In the genomic region with DNA sequence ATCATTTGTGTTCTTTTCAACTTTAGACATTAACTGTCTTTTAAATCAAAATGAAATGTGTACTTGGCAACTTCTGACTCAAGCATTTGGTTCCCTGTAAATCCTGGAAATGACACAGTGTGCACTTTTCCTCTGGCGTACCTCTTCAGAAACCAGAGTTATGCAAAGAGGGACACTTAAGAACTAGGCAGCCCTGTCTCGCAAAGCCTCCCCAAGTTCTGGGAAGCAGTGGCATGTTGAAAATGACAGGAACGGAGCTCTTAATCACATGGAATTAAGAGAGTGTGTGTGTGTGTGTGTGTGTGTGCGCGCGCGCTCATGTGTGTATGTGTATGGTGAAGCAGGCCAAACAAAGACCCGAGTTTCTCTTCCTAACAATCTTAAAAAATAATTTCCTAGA, we compare ENCODE assay signal across 31 cellular contexts.
"Had no signal": no experiment of that assay in that cellular context is flagged by ENCODE, and none has a peak within 500 bp of the region (broad histone marks: within the 10 kb centered on the region; RNA-seq: fewer than 3 reads in every experiment).

No MANE protein-coding gene starts in this region.

- DNase-seq: activated CD4-positive, alpha-beta memory T cell treated with anti-CD3 and anti-CD28 coated beads for 36 hours; activated CD4-positive, alpha-beta T cell treated with anti-CD3 and anti-CD28 coated beads for 36 hours; activated CD4-positive, alpha-beta T cell treated with anti-CD3 and anti-CD28 coated beads, Interleukin-2, amount 50 U/mL, for 1 hour; activated CD8-positive, alpha-beta memory T cell treated with anti-CD3 and anti-CD28 coated beads, Interleukin-2, amount 50 U/mL, for 4 hours; activated gamma-delta T cell treated with Interleukin-2 at 50 U/mL for 16 hours; activated naive CD4-positive, alpha-beta T cell treated with anti-CD3 and anti-CD28 coated beads for 36 hours; activated T-cell treated with anti-CD3 and anti-CD28 coated beads for 4 hours; activated T-cell treated with anti-CD3 and anti-CD28 coated beads, Interleukin-2, amount 50 U/mL, for 4 hours; adrenal gland; caudate nucleus; cerebellar nuclear complex; Karpas-422; KBM-7; NCI-H1105; NCI-H1417 treated with DMSO at 0.1 percent for 48 hours; NCI-H187 treated with DMSO at 0.1 percent for 48 hours; NCI-H226; NCI-H446 treated with DMSO at 0.1 percent for 48 hours; NK-92 treated with Interleukin-12 subunit alpha and Interleukin-12 subunit beta, amount 100 ng/mL, for 24 hours; PC-3; Peyer's patch; RPMI8226; SHP77 treated with DMSO at 0.1 percent for 48 hours had no signal

- H3K36me3 ChIP-seq: adrenal gland, Peyer's patch, SJSA1 had no signal

- H3K27ac ChIP-seq: adrenal gland, Peyer's patch, SJSA1 had no signal

- H3K9me3 Mint-ChIP-seq: activated CD4-positive, alpha-beta memory T cell treated with anti-CD3 and anti-CD28 coated beads for 36 hours; activated naive CD4-positive, alpha-beta T cell treated with anti-CD3 and anti-CD28 coated beads for 36 hours; activated T-cell treated with anti-CD3 and anti-CD28 coated beads, Interleukin-2, amount 50 U/mL, for 4 hours; T-helper 2 cell treated with Interferon-gamma antibody and Interleukin-4, amounts not matched to agents 5 μg/mL and 100 μg/mL, for 36 hours had no signal

- H3K27me3 ChIP-seq: adrenal gland, Peyer's patch, SJSA1 had no signal

- H3K9me3 ChIP-seq: adrenal gland, Peyer's patch, SJSA1, SK-N-SH had no signal

- H3K4me1 ChIP-seq: adrenal gland, Peyer's patch, SJSA1 had no signal

- ATAC-seq: activated CD4-positive, alpha-beta T cell treated with anti-CD3 and anti-CD28 coated beads for 36 hours; activated CD4-positive, CD25-positive, alpha-beta regulatory T cell treated with anti-CD3 and anti-CD28 coated beads, Interleukin-2, amount 50 U/mL, for 24 hours; activated naive CD4-positive, alpha-beta T cell treated with anti-CD3 and anti-CD28 coated beads, Interleukin-2, amount 50 U/mL, for 72 hours; activated T-cell treated with anti-CD3 and anti-CD28 coated beads, Interleukin-2, amount 50 U/mL, for 4 hours; PC-3 had no signal

- H3K4me3 ChIP-seq: adrenal gland, Peyer's patch, SJSA1 had no signal

- H3K4me1 Mint-ChIP-seq: activated CD4-positive, alpha-beta T cell treated with anti-CD3 and anti-CD28 coated beads for 36 hours had no signal

- H3K27me3 Mint-ChIP-seq: activated CD4-positive, alpha-beta memory T cell treated with anti-CD3 and anti-CD28 coated beads for 36 hours; activated CD4-positive, alpha-beta T cell treated with anti-CD3 and anti-CD28 coated beads for 36 hours had no signal

- H3K27ac Mint-ChIP-seq: activated CD4-positive, alpha-beta memory T cell treated with anti-CD3 and anti-CD28 coated beads for 36 hours; activated CD4-positive, alpha-beta T cell treated with anti-CD3 and anti-CD28 coated beads for 36 hours; activated naive CD4-positive, alpha-beta T cell treated with anti-CD3 and anti-CD28 coated beads for 36 hours; activated naive CD4-positive, alpha-beta T cell treated with anti-CD3 and anti-CD28 coated beads, Interleukin-2, amount 50 U/mL, for 72 hours; activated T-helper 1 cell treated with anti-CD3 and anti-CD28 coated beads, Interleukin-12 subunit alpha, Interleukin-12 subunit beta, Interleukin-2, Interleukin-4 antibody, amounts not matched to agents 30 ng/mL and 10 ng/mL and 1 ng/mL, durations not matched to agents 14 hours and 24 hours and 36 hours; brain; T-helper 1 cell treated with Interleukin-12 subunit alpha and Interleukin-12 subunit beta and Interleukin-4 antibody, amounts not matched to agents 30 μg/mL and 1 μg/mL, for 36 hours; T-helper 2 cell treated with Interferon-gamma antibody and Interleukin-4, amounts not matched to agents 5 μg/mL and 100 μg/mL, for 36 hours had no signal

- H3K4me3 Mint-ChIP-seq: activated CD4-positive, alpha-beta memory T cell treated with anti-CD3 and anti-CD28 coated beads for 36 hours; activated CD4-positive, alpha-beta T cell treated with anti-CD3 and anti-CD28 coated beads for 36 hours; activated naive CD4-positive, alpha-beta T cell treated with anti-CD3 and anti-CD28 coated beads for 36 hours; activated T-cell treated with anti-CD3 and anti-CD28 coated beads, Interleukin-2, amount 50 U/mL, for 4 hours; activated T-helper 1 cell treated with anti-CD3 and anti-CD28 coated beads, Interleukin-12 subunit alpha, Interleukin-12 subunit beta, Interleukin-2, Interleukin-4 antibody, amounts not matched to agents 30 ng/mL and 10 ng/mL and 1 ng/mL, durations not matched to agents 14 hours and 24 hours and 36 hours; brain; T-helper 1 cell treated with Interleukin-12 subunit alpha and Interleukin-12 subunit beta and Interleukin-4 antibody, amounts not matched to agents 30 μg/mL and 1 μg/mL, for 36 hours; T-helper 2 cell treated with Interferon-gamma antibody and Interleukin-4, amounts not matched to agents 5 μg/mL and 100 μg/mL, for 36 hours had no signal

- H3K36me3 Mint-ChIP-seq: activated CD4-positive, alpha-beta memory T cell treated with anti-CD3 and anti-CD28 coated beads for 36 hours; activated naive CD4-positive, alpha-beta T cell treated with anti-CD3 and anti-CD28 coated beads, Interleukin-2, amount 50 U/mL, for 72 hours; brain had no signal
